14 cellular contexts compared by ENCODE assay signal in genomic region chr10:11775412-11775811, GRCh38. TPM values are rescaled to one million over a fixed set of nuclear protein-coding genes. Genes with fewer than 3 reads are reported as not detected.
A peak's percentile ranks its signal among the peaks of the same experiment; 100 is the strongest.
DNase-seq lines count a peak whose midpoint lies in the region; TF ChIP-seq lines count a peak whose summit lies in the region.
"Had no signal": no experiment of that assay in that cellular context is flagged by ENCODE, and none has a peak within 500 bp of the region (broad histone marks: within the 10 kb centered on the region; RNA-seq: fewer than 3 reads in every experiment).

No MANE protein-coding gene starts in this region.

- no peak overlapping the region for H2AFZ ChIP-seq in hepatocyte
- H2AFZ ChIP-seq: GM23248 had no signal

- no peaks in the 10 kb centered on the region for H3K27me3 ChIP-seq in hepatocyte

- H4K20me1 ChIP-seq in hepatocyte (ENCODE audit: insufficient read depth, poor library complexity, severe bottlenecking), result no peaks in the 10 kb centered on the region

- no peaks in the 10 kb centered on the region for H3K9me2 ChIP-seq in hepatocyte (replicated peaks; ENCODE audit: insufficient read depth)

- H3K36me3 ChIP-seq in hepatocyte (replicated peaks; ENCODE audit: insufficient read depth, low read depth), result no peaks in the 10 kb centered on the region
- H3K36me3 ChIP-seq: HAP-1 had no signal

- DNase-seq in HEK293T (ENCODE audit: extremely low spot score) (no peak), NCI-H2227 treated with DMSO at 0.1 percent for 48 hours (lab: John Stamatoyannopoulos, UW) (peak; percentile 42), hepatocyte (ENCODE audit: low spot score) (no peak), NCI-H1694 treated with DMSO at 0.1 percent for 48 hours (lab: John Stamatoyannopoulos, UW) (no peak), DMS53 treated with DMSO at 0.1 percent for 48 hours (lab: John Stamatoyannopoulos, UW; ENCODE audit: unreplicated experiment) (no peak), retina (no peak)
- DNase-seq: ACHN; Calu3; CD4-positive, alpha-beta memory T cell; DMS 273 treated with DMSO at 0.1 percent for 48 hours; GM23248 had no signal

- CTCF ChIA-PET in HEK293T (lab: Yijun Ruan, JAX), result interaction anchor here (0.7 to 2.3 kb wide), 3 partner anchors 7 to 280 kb away, joined by 3 to 17 read pairs (median 3); no protein-coding TSS in a partner anchor

- no peaks in the 10 kb centered on the region for H3K4me1 ChIP-seq in hepatocyte (ENCODE audit: insufficient read depth)

- POLR2A ChIA-PET in HEK293T (lab: Yijun Ruan, JAX), result no interaction called here

- no peaks in the 10 kb centered on the region for H3K9me3 ChIP-seq in hepatocyte (ENCODE audit: low read depth)
- H3K9me3 ChIP-seq: HAP-1 had no signal

- no peaks in the 10 kb centered on the region for H3K79me2 ChIP-seq in hepatocyte

- no peak for TF ChIP-seq CTCF in hepatocyte (IDR thresholded peaks at IDR 0.05; ENCODE audit: poor library complexity)

- peak overlapping the region; percentile 33 for H3K27ac ChIP-seq in hepatocyte
- H3K27ac ChIP-seq: GM23248, HL-60 had no signal

- H3K4me3 ChIP-seq in hepatocyte, result no peak overlapping the region
- H3K4me3 ChIP-seq: GM23248, HAP-1, K562 had no signal

- H3K4me2 ChIP-seq in hepatocyte, result no peak overlapping the region

- WGBS in hepatocyte (ENCODE audit: low lambda C conversion rate, missing lambda C conversion rate), result 59% methylated on average over 5 of the region's 5 CpGs

TF ChIP-seq in HEK293T, 16 proteins besides CTCF, POLR2A, EP300 and RAD21:
- TF ChIP-seq PKNOX1 (IDR thresholded peaks at IDR 0.05), result peak; percentile 76
- TF ChIP-seq ELF4 (IDR thresholded peaks at IDR 0.05), result no peak
- TF ChIP-seq SP1 (IDR thresholded peaks at IDR 0.05), result no peak
- TF ChIP-seq NFRKB (IDR thresholded peaks at IDR 0.05), result no peak
- TF ChIP-seq SUZ12 (IDR thresholded peaks at IDR 0.05), result no peak

RNA-seq across cellular contexts. Expression of gene ECHDC3, which starts 33.2 kb away (rescaled TPM):
- total RNA-seq in hepatocyte, result 14.8 and 16.1 TPM in 2 replicates
- polyA plus RNA-seq in hepatocyte, result 8.8 and 13.2 TPM in 2 replicates

RNA-seq across cellular contexts. Expression of gene PROSER2, which starts 47.7 kb away (rescaled TPM):
- 7.2 and 13.3 TPM in 2 replicates for total RNA-seq in hepatocyte
- 24.3 and 39.9 TPM in 2 replicates for polyA plus RNA-seq in hepatocyte
